8 cellular contexts compared by ENCODE assay signal in genomic region chr5:36607114-36607561, GRCh38. TPM values are rescaled to one million over a fixed set of nuclear protein-coding genes. Genes with fewer than 3 reads are reported as not detected.
DNase-seq lines count a peak whose midpoint lies in the region; ATAC-seq and TF ChIP-seq lines count a peak whose summit lies in the region.

No MANE protein-coding gene starts in this region.

- H3K4me1 Mint-ChIP-seq in activated CD4-positive, alpha-beta T cell treated with anti-CD3 and anti-CD28 coated beads, Interleukin-2, amount 10 ng/mL, durations not matched to agents 7 days and 5 days: peaks cover 19% of the 10 kb centered on the region

- CTCF ChIA-PET in activated CD4-positive, alpha-beta T cell treated with anti-CD3 and anti-CD28 coated beads, Interleukin-2, amount 10 ng/mL, durations not matched to agents 7 days and 5 days (lab: Charles Lee): no interaction called here

- peak overlapping the region; percentile 59 for H3K27ac ChIP-seq in RWPE2 (ENCODE audit: poor library complexity, severe bottlenecking)

- no peak for DNase-seq in activated CD4-positive, alpha-beta T cell treated with anti-CD3 and anti-CD28 coated beads, Interleukin-2, amount 10 ng/mL, durations not matched to agents 7 days and 5 days
- no peak for DNase-seq in activated CD4-positive, alpha-beta T cell treated with anti-CD3 and anti-CD28 coated beads, Interleukin-2, amount 50 U/mL, for 1 hour
- DNase-seq in RWPE2 (ENCODE audit: low spot score) (no peak), epithelial cell of proximal tubule (ENCODE audit: low read depth) (no peak), myocyte (ENCODE audit: low read depth) (peak; percentile 61), NCI-H146 (lab: John Stamatoyannopoulos, UW) (no peak)

- no peaks in the 10 kb centered on the region for H3K36me3 Mint-ChIP-seq in activated CD4-positive, alpha-beta T cell treated with anti-CD3 and anti-CD28 coated beads, Interleukin-2, amount 10 ng/mL, durations not matched to agents 7 days and 5 days (ENCODE audit: low read depth)

- H3K9me3 ChIP-seq in RWPE2 (ENCODE audit: severe bottlenecking): no peaks in the 10 kb centered on the region

- no peaks in the 10 kb centered on the region for H3K27me3 ChIP-seq in RWPE2 (ENCODE audit: insufficient read depth, poor library complexity, severe bottlenecking)

- no peak overlapping the region for H3K27ac Mint-ChIP-seq in activated CD4-positive, alpha-beta T cell treated with anti-CD3 and anti-CD28 coated beads, Interleukin-2, amount 10 ng/mL, durations not matched to agents 7 days and 5 days

- peaks cover 64% of the 10 kb centered on the region for H3K27me3 Mint-ChIP-seq in activated CD4-positive, alpha-beta T cell treated with anti-CD3 and anti-CD28 coated beads, Interleukin-2, amount 10 ng/mL, durations not matched to agents 7 days and 5 days

- POLR2A ChIA-PET in activated CD4-positive, alpha-beta T cell treated with anti-CD3 and anti-CD28 coated beads, Interleukin-2, amount 10 ng/mL, durations not matched to agents 7 days and 5 days (lab: Charles Lee): no interaction called here

- H3K9me3 Mint-ChIP-seq in activated CD4-positive, alpha-beta T cell treated with anti-CD3 and anti-CD28 coated beads, Interleukin-2, amount 10 ng/mL, durations not matched to agents 7 days and 5 days: no peaks in the 10 kb centered on the region

- H3K4me3 ChIP-seq in RWPE2 (ENCODE audit: severe bottlenecking) (peak overlapping the region; percentile 43), epithelial cell of proximal tubule (ENCODE audit: low read depth, low read length) (peak overlapping the region; percentile 62)

- H3K4me3 Mint-ChIP-seq in activated CD4-positive, alpha-beta T cell treated with anti-CD3 and anti-CD28 coated beads, Interleukin-2, amount 10 ng/mL, durations not matched to agents 7 days and 5 days: peak overlapping the region; percentile 64

- peaks cover 15% of the 10 kb centered on the region for H3K4me1 ChIP-seq in RWPE2 (ENCODE audit: insufficient read depth, poor library complexity, severe bottlenecking)

- H3K36me3 ChIP-seq in RWPE2 (ENCODE audit: low read depth): peaks cover 31% of the 10 kb centered on the region

- TF ChIP-seq CTCF in RWPE2 (IDR thresholded peaks at IDR 0.05; ENCODE audit: poor library complexity, severe bottlenecking) (no peak), epithelial cell of proximal tubule (conservative IDR thresholded peaks at IDR 0.05; ENCODE audit: low read depth, low read length) (no peak)

- ATAC-seq in RWPE2 (ENCODE audit: low read depth) (peak; percentile 48), HG03025 (IDR thresholded peaks at IDR 0.05; ENCODE audit: low FRiP score, unreplicated experiment) (no peak), GM21526 (IDR thresholded peaks at IDR 0.05; ENCODE audit: low FRiP score, unreplicated experiment) (no peak)

RNA-seq across cellular contexts. Expression of gene SLC1A3, which starts 0.7 kb away (rescaled TPM):
- total RNA-seq in activated CD4-positive, alpha-beta T cell treated with anti-CD3 and anti-CD28 coated beads, Interleukin-2, amount 10 ng/mL, durations not matched to agents 7 days and 5 days: not detected
- 1.3 and 1.7 TPM in 2 replicates for total RNA-seq in epithelial cell of proximal tubule
- total RNA-seq in myocyte: 11.9 and 25.3 TPM in 2 replicates
- polyA plus RNA-seq in myocyte (2012): 3.1 TPM
